ENCODE assay signal across 27 cellular contexts in genomic region chr5:23684103-23684502, GRCh38.
"Had no signal": no experiment of that assay in that cellular context is flagged by ENCODE, and none has a peak within 500 bp of the region (broad histone marks: within the 10 kb centered on the region; RNA-seq: fewer than 3 reads in every experiment).

No MANE protein-coding gene starts in this region.

- ATAC-seq: body of pancreas; esophagus mucosa; foreskin keratinocyte; mucosa of descending colon; natural killer cell treated with Interleukin-12 subunit alpha and Interleukin-12 subunit beta and Interleukin-15 and Interleukin-18, amount 100 ng/mL, for 72 hours; sciatic nerve; stimulated activated effector memory CD8-positive, alpha-beta T cell treated with anti-CD3 and anti-CD28 coated beads, Interleukin-12 subunit alpha, Interleukin-12 subunit beta, amount 100 ng/mL, for 72 hours; T-helper 17 cell had no signal

- H3K36me3 ChIP-seq: heart right ventricle, left ventricle myocardium inferior, thoracic aorta, upper lobe of left lung had no signal

- H3K27ac ChIP-seq: body of pancreas, foreskin keratinocyte, heart right ventricle, left ventricle myocardium inferior, skin epidermis, thoracic aorta, upper lobe of left lung had no signal

- H3K36me3 Mint-ChIP-seq: activated naive CD8-positive, alpha-beta T cell; stimulated activated effector memory CD8-positive, alpha-beta T cell treated with anti-CD3 and anti-CD28 coated beads, Interleukin-12 subunit alpha, Interleukin-12 subunit beta, amount 100 ng/mL, for 72 hours had no signal

- H3K9me3 Mint-ChIP-seq: endodermal cell had no signal

- H3K9me3 ChIP-seq: body of pancreas, thoracic aorta, upper lobe of left lung had no signal

- DNase-seq: activated B cell treated with CpG ODN at 0.5 μM for 24 hours; activated CD4-positive, alpha-beta T cell treated with anti-CD3 and anti-CD28 coated beads for 4 hours; activated CD4-positive, alpha-beta T cell treated with anti-CD3 and anti-CD28 coated beads, Interleukin-2, amount 50 U/mL, for 4 hours; activated CD8-positive, alpha-beta memory T cell treated with anti-CD3 and anti-CD28 coated beads for 24 hours; activated effector memory CD4-positive, alpha-beta T cell treated with Interleukin-2 at 50 U/mL for 16 hours; activated naive CD4-positive, alpha-beta T cell treated with Interleukin-2 at 50 U/mL for 16 hours; anterior cingulate cortex; body of pancreas; cortex of kidney; endodermal cell; foreskin keratinocyte; heart right ventricle; kidney glomerular epithelial cell; left ventricle myocardium inferior; mucosa of descending colon; stimulated activated CD4-positive, alpha-beta T cell treated with anti-CD3 and anti-CD28 coated beads, Interleukin-12 subunit alpha, Interleukin-12 subunit beta, amount 100 ng/mL, for 4 hours; stimulated activated CD4-positive, alpha-beta T cell treated with anti-CD3 and anti-CD28 coated beads, Interleukin-4, amount 100 ng/mL, for 1 hour; T-helper 17 cell; upper lobe of left lung had no signal

- H3K27ac Mint-ChIP-seq: activated B cell treated with CpG ODN at 0.5 μM for 24 hours; activated naive CD8-positive, alpha-beta T cell; endodermal cell; natural killer cell treated with Interleukin-12 subunit alpha and Interleukin-12 subunit beta and Interleukin-15 and Interleukin-18, amount 100 ng/mL, for 72 hours; stimulated activated effector memory CD8-positive, alpha-beta T cell treated with anti-CD3 and anti-CD28 coated beads, Interleukin-12 subunit alpha, Interleukin-12 subunit beta, amount 100 ng/mL, for 72 hours; stimulated activated naive CD8-positive, alpha-beta T cell treated with anti-CD3 and anti-CD28 coated beads, Interleukin-15, Interleukin-2, amounts not matched to agents 100 ng/mL and 50 ng/mL, for 24 hours; T-helper 17 cell had no signal

- H3K4me3 Mint-ChIP-seq: activated B cell treated with CpG ODN at 0.5 μM for 24 hours; activated naive CD8-positive, alpha-beta T cell; endodermal cell; natural killer cell treated with Interleukin-12 subunit alpha and Interleukin-12 subunit beta and Interleukin-15 and Interleukin-18, amount 100 ng/mL, for 72 hours; stimulated activated effector memory CD8-positive, alpha-beta T cell treated with anti-CD3 and anti-CD28 coated beads, Interleukin-12 subunit alpha, Interleukin-12 subunit beta, amount 100 ng/mL, for 72 hours; stimulated activated naive CD8-positive, alpha-beta T cell treated with anti-CD3 and anti-CD28 coated beads, Interleukin-15, Interleukin-2, amounts not matched to agents 100 ng/mL and 50 ng/mL, for 24 hours; T-helper 17 cell had no signal

- H3K4me3 ChIP-seq: body of pancreas, heart right ventricle, left ventricle myocardium inferior, mucosa of descending colon, skin epidermis, thoracic aorta, upper lobe of left lung had no signal

- H3K4me1 Mint-ChIP-seq: activated B cell treated with CpG ODN at 0.5 μM for 24 hours; stimulated activated effector memory CD8-positive, alpha-beta T cell treated with anti-CD3 and anti-CD28 coated beads, Interleukin-12 subunit alpha, Interleukin-12 subunit beta, amount 100 ng/mL, for 72 hours; T-helper 17 cell had no signal

- H3K27me3 ChIP-seq: body of pancreas, foreskin keratinocyte, heart right ventricle, upper lobe of left lung had no signal

- H3K4me1 ChIP-seq: body of pancreas, foreskin keratinocyte, heart right ventricle, left ventricle myocardium inferior, upper lobe of left lung had no signal

- H3K27me3 Mint-ChIP-seq: activated B cell treated with CpG ODN at 0.5 μM for 24 hours; activated naive CD8-positive, alpha-beta T cell; natural killer cell treated with Interleukin-12 subunit alpha and Interleukin-12 subunit beta and Interleukin-15 and Interleukin-18, amount 100 ng/mL, for 72 hours; stimulated activated naive CD8-positive, alpha-beta T cell treated with anti-CD3 and anti-CD28 coated beads, Interleukin-15, Interleukin-2, amounts not matched to agents 100 ng/mL and 50 ng/mL, for 24 hours; T-helper 17 cell had no signal
